9 cellular contexts compared by ENCODE assay signal in genomic region chr16:1311738-1312458, GRCh38. TPM values are rescaled to one million over a fixed set of nuclear protein-coding genes. Genes with fewer than 3 reads are reported as not detected.
DNase-seq lines count a peak whose midpoint lies in the region; ATAC-seq and TF ChIP-seq lines count a peak whose summit lies in the region.
"Had no signal": no experiment of that assay in that cellular context is flagged by ENCODE, and none has a peak within 500 bp of the region (broad histone marks: within the 10 kb centered on the region; RNA-seq: fewer than 3 reads in every experiment).

No MANE protein-coding gene starts in this region.

- H3K27ac ChIP-seq in ovary = no peak overlapping the region
- H3K27ac ChIP-seq: SJCRH30 had no signal

- H3K27me3 Mint-ChIP-seq in Caco-2 (ENCODE audit: insufficient read depth, unreplicated experiment) (no peaks in the 10 kb centered on the region), T-cell (no peaks in the 10 kb centered on the region)

- no TSS peak for BruUV-seq in Caco-2 (replicated peaks; lab: Mats Ljungman, UMichigan)

- no peak overlapping the region for H3K27ac Mint-ChIP-seq in Caco-2 (ENCODE audit: unreplicated experiment)
- H3K27ac Mint-ChIP-seq in T-cell = no peak overlapping the region

- TF ChIP-seq EP300 in ovary (IDR thresholded peaks at IDR 0.05) = no peak

- ATAC-seq in T-cell (replicated peaks in 1 of 4) (no peak), GM21825 (IDR thresholded peaks at IDR 0.05; ENCODE audit: unreplicated experiment) (no peak), HG02870 (IDR thresholded peaks at IDR 0.05; ENCODE audit: unreplicated experiment) (no peak)

- peaks cover 5% of the 10 kb centered on the region; the same call in 1 of the 2 replicates for H3K4me1 ChIP-seq in Caco-2
- peaks cover 27% of the 10 kb centered on the region for H3K4me1 ChIP-seq in ovary (ENCODE audit: insufficient read depth)

- H3K4me3 ChIP-seq in Caco-2 (ENCODE audit: low read depth, low read length) (no peak overlapping the region), fibroblast of the aortic adventitia (ENCODE audit: low read depth, low read length) (peak overlapping the region; percentile 82), ovary (peak overlapping the region; percentile 76)

- CTCF ChIA-PET in Caco-2 (lab: Charles Lee) = interaction anchor here (1.7 kb wide), 1 partner anchor 31 kb away, joined by 8 read pairs; no protein-coding TSS in a partner anchor
- CTCF ChIA-PET in T-cell (lab: Charles Lee) = interaction anchor here in 1 of 2 donors (0.6 kb wide), 1 partner anchor 19 kb away, joined by 7 read pairs; no protein-coding TSS in a partner anchor

- TF ChIP-seq CTCF in Caco-2 (IDR thresholded peaks at IDR 0.05; ENCODE audit: insufficient read depth in 1 of 2, low read depth in 1 of 2, low read length in 1 of 2, severe bottlenecking in 1 of 2, unreplicated experiment in 1 of 2) = no peak
- TF ChIP-seq CTCF in fibroblast of the aortic adventitia (IDR thresholded peaks at IDR 0.05; ENCODE audit: insufficient read depth, low read length) = no peak
- no peak for TF ChIP-seq CTCF in ovary (IDR thresholded peaks at IDR 0.05)

- peaks cover 2% of the 10 kb centered on the region for H3K36me3 ChIP-seq in Caco-2 (ENCODE audit: control insufficient read depth, insufficient read depth, low read length)
- no peaks in the 10 kb centered on the region for H3K36me3 ChIP-seq in ovary

- H3K9me3 ChIP-seq in Caco-2 (no peaks in the 10 kb centered on the region), ovary (no peaks in the 10 kb centered on the region)
- H3K9me3 ChIP-seq: SJCRH30 had no signal

- TF ChIP-seq POLR2A in ovary (IDR thresholded peaks at IDR 0.05) = no peak

- POLR2A ChIA-PET in Caco-2 (lab: Charles Lee) = no interaction called here
- POLR2A ChIA-PET in T-cell (lab: Charles Lee) = no interaction called here

- H3K27me3 ChIP-seq in Caco-2 (replicated peaks; ENCODE audit: control insufficient read depth, insufficient read depth, low read length) = no peaks in the 10 kb centered on the region
- H3K27me3 ChIP-seq in ovary = no peaks in the 10 kb centered on the region
- H3K27me3 ChIP-seq: SJCRH30 had no signal

- H3K9me3 Mint-ChIP-seq in Caco-2 (ENCODE audit: unreplicated experiment) = no peaks in the 10 kb centered on the region
- H3K9me3 Mint-ChIP-seq in T-cell = no peaks in the 10 kb centered on the region

- 14 to 16% (median 15%) methylated on average over 32 to 35 of the region's 35 CpGs for WGBS in ovary, 3 donors

- intact Hi-C loops in Caco-2 (cut with micrococcal nuclease; ENCODE audit: unreplicated experiment) = no loop called here
- intact Hi-C loops in ovary (cut with DNase I) = loop anchor here in 1 of 4 donors (2.0 kb wide), 1 partner anchor 41 kb away; no protein-coding TSS in a partner anchor

- peaks cover 51% of the 10 kb centered on the region for H3K36me3 Mint-ChIP-seq in Caco-2 (ENCODE audit: insufficient read depth, unreplicated experiment)
- peaks cover 18% of the 10 kb centered on the region for H3K36me3 Mint-ChIP-seq in T-cell

- H3K4me3 Mint-ChIP-seq in Caco-2 (ENCODE audit: unreplicated experiment) (peak overlapping the region; percentile 100), T-cell (peak overlapping the region; percentile 90 to 98 (median 97))

- DNase-seq in Caco-2 (no peak), T-cell (no peak), fibroblast of the aortic adventitia (ENCODE audit: low read depth) (peak; percentile 25), ovary (peak in 4 of 5 donors; percentile 57 to 78 (median 64)), NCI-H510A treated with DMSO at 0.1 percent for 48 hours (lab: John Stamatoyannopoulos, UW) (no peak), EL (no peak)
- DNase-seq: SJCRH30 had no signal

- H3K4me1 Mint-ChIP-seq in Caco-2 (ENCODE audit: low read depth, unreplicated experiment) (no peaks in the 10 kb centered on the region), T-cell (peaks cover 24 to 50% (median 39%) of the 10 kb centered on the region in 3 donors)

RNA-seq across cellular contexts. Expression of gene UBE2I, which starts 2.5 kb away (rescaled TPM):
- total RNA-seq in Caco-2 (2022) = 178 and 199 TPM in 2 replicates
- total RNA-seq in T-cell = 100 to 1,000 TPM; 173 to 247 (median 190) TPM
- total RNA-seq in fibroblast of the aortic adventitia (ENCODE audit: low replicate concordance) = 39.8 and 70.3 TPM in 2 replicates
- 100 to 1,000 TPM in 5 of 7 donors, 10 to 100 TPM in 2; 63.9 to 180 (median 145) TPM for total RNA-seq in ovary
- polyA plus RNA-seq in ovary = 100 to 1,000 TPM; 104 to 258 TPM

RNA-seq across cellular contexts. Expression of gene BAIAP3, which starts 21.5 kb away (rescaled TPM):
- total RNA-seq in Caco-2 (2022) (4.2 and 5.0 TPM in 2 replicates), T-cell (10 to 100 TPM in 4 of 5 donors, 1 to 10 TPM in 1; 9.1 to 12.8 (median 12.7) TPM), fibroblast of the aortic adventitia (ENCODE audit: low replicate concordance) (0.09 TPM in 1 of 2 replicates, not detected in the other), ovary (10 to 100 TPM in 1 of 7 donors, 1 to 10 TPM in 5, under 1 TPM in 1; 0.25 to 26.1 (median 2.6) TPM)
- polyA plus RNA-seq in ovary = under 1 TPM; 0.25 to 0.63 TPM

RNA-seq across cellular contexts. Expression of gene TSR3, which starts 39.8 kb away (rescaled TPM):
- total RNA-seq in Caco-2 (2022) (48.3 and 48.6 TPM in 2 replicates), T-cell (10 to 100 TPM; 25.4 to 53.1 (median 48.1) TPM), fibroblast of the aortic adventitia (ENCODE audit: low replicate concordance) (49.3 and 73.3 TPM in 2 replicates), ovary (10 to 100 TPM; 28.6 to 74.6 (median 41.5) TPM)
- 10 to 100 TPM in 1 of 2 donors, 1 to 10 TPM in 1; 6.3 to 40.7 TPM for polyA plus RNA-seq in ovary

RNA-seq across cellular contexts. Expression of gene GNPTG, which starts 39.8 kb away (rescaled TPM):
- 37.3 and 37.6 TPM in 2 replicates for total RNA-seq in Caco-2 (2022)
- 10 to 100 TPM; 42.6 to 66.5 (median 63.1) TPM for total RNA-seq in T-cell
- total RNA-seq in fibroblast of the aortic adventitia (ENCODE audit: low replicate concordance) = 36.3 and 80.4 TPM in 2 replicates
- 10 to 100 TPM; 47.8 to 68.1 (median 55.4) TPM for total RNA-seq in ovary
- polyA plus RNA-seq in ovary = 10 to 100 TPM; 26.0 to 67.8 TPM

RNA-seq across cellular contexts. Expression of gene TPSD1, which starts 56.0 kb away (rescaled TPM):
- total RNA-seq in Caco-2 (2022) (not detected in 2 replicates), T-cell (under 1 TPM in 4 of 5 donors, not detected in 1; 0.28 to 0.40 (median 0.31) TPM), fibroblast of the aortic adventitia (ENCODE audit: low replicate concordance) (not detected in 2 replicates), ovary (under 1 TPM in 3 of 7 donors, not detected in 4; 0.23 to 0.69 (median 0.65) TPM)
- under 1 TPM in 1 of 2 donors, not detected in 1; 0.56 TPM for polyA plus RNA-seq in ovary
- total RNA-seq: SJCRH30 had no signal

Comparison
In these comparisons a context has a peak if more than half of its experiments do, and no peak if none do; other contexts are left out.
1. DNase-seq: peak in fibroblast of the aortic adventitia (single experiment) and ovary (4 of 5); none in Caco-2 (0 of 2), T-cell (0 of 34), NCI-H510A treated with DMSO at 0.1 percent for 48 hours (single experiment) and EL (single experiment).